14 cellular contexts compared by ENCODE assay signal in genomic region chr11:78688460-78688859, GRCh38.
"Had no signal": no experiment of that assay in that cellular context is flagged by ENCODE, and none has a peak within 500 bp of the region (broad histone marks: within the 10 kb centered on the region; RNA-seq: fewer than 3 reads in every experiment).

No MANE protein-coding gene starts in this region.

- DNase-seq: activated CD4-positive, alpha-beta memory T cell treated with anti-CD3 and anti-CD28 coated beads for 36 hours; activated gamma-delta T cell; activated naive CD8-positive, alpha-beta T cell treated with anti-CD3 and anti-CD28 coated beads, Interleukin-2, amount 10 ng/mL, durations not matched to agents 7 days and 5 days; activated T-cell treated with anti-CD3 and anti-CD28 coated beads, Interleukin-2, amount 50 U/mL, for 48 hours; anterior cingulate cortex; foreskin fibroblast; left lung; spleen; stimulated activated CD4-positive, alpha-beta T cell treated with anti-CD3 and anti-CD28 coated beads, Interleukin-2, amount 100 ng/mL, for 24 hours; stimulated activated naive B cell treated with anti-CD40 and anti-IgM and Interleukin-4, amounts not matched to agents 10 μg/mL and 1 μg/mL and 100 μg/mL, for 72 hours; transverse colon had no signal

- H3K27ac ChIP-seq: esophagus muscularis mucosa, left lung, prostate gland, spleen, transverse colon had no signal

- ATAC-seq: left lung; sciatic nerve; stimulated activated naive B cell treated with anti-CD40 and anti-IgM and Interleukin-4, amounts not matched to agents 10 μg/mL and 1 μg/mL and 100 μg/mL, for 72 hours had no signal
